ENCODE assay signal across 8 cellular contexts in the genomic region with DNA sequence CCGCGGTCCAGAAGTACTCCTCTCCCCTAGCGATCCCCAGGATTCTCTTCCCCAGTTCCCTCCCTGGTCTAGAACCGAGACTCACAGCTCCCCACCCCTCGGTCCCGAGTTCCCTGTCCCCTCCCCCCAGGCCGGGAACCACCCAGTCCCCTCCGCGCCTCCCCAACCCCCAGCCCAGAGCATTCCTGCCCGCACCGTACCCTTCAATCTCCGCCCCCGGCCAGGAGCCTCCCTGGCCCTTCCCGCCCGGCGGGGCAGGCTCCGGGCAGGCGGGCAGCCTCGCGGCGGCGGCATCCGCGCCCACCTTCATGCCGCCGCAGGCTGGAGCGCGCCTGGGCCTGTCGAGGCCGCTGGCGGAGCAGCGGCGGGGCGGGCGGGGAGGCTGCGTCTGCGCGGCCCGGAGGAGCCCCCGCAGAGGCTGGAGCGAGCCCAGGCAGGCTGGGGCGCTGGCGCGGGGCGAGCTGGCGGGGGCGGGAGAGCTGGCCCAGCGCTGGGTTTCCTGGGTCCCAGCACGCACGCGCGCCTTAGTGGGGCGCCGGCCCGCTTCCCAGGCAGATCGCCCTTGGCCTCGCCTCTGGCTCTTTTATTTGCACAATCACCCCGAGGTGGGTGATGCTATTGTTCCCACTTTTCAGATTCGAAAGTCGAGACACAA. TPM values are rescaled to one million over a fixed set of nuclear protein-coding genes. Genes with fewer than 3 reads are reported as not detected.
DNase-seq lines count a peak whose midpoint lies in the region; ATAC-seq and TF ChIP-seq lines count a peak whose summit lies in the region.

No MANE protein-coding gene starts in this region.

- no peaks in the 10 kb centered on the region for H3K9me3 Mint-ChIP-seq in activated T-cell treated with anti-CD3 and anti-CD28 coated beads, Interleukin-2, amount 50 U/mL, for 4 hours
- H3K9me3 Mint-ChIP-seq in progenitor cell of endocrine pancreas (ENCODE audit: low read depth), result no peaks in the 10 kb centered on the region

- TF ChIP-seq CTCF in GM06990 (IDR thresholded peaks at IDR 0.05; ENCODE audit: insufficient read depth, low read length, poor library complexity, severe bottlenecking) (no peak), progenitor cell of endocrine pancreas (IDR thresholded peaks at IDR 0.05; ENCODE audit: unreplicated experiment) (no peak)

- ATAC-seq in HG03066 (IDR thresholded peaks at IDR 0.05; ENCODE audit: low read depth, unreplicated experiment), result peak; percentile 17
- ATAC-seq in activated T-cell treated with anti-CD3 and anti-CD28 coated beads, Interleukin-2, amount 50 U/mL, for 4 hours, result peak; percentile 22 to 38

- peak overlapping the region; percentile 60 for H3K4me3 ChIP-seq in GM06990 (replicated peaks; ENCODE audit: low read depth, low read length)

- no peaks in the 10 kb centered on the region for H3K27me3 ChIP-seq in GM06990 (replicated peaks; ENCODE audit: control insufficient read depth, insufficient read depth, low read length)

- H3K36me3 Mint-ChIP-seq in activated T-cell treated with anti-CD3 and anti-CD28 coated beads, Interleukin-2, amount 50 U/mL, for 4 hours (ENCODE audit: insufficient read depth), result no peaks in the 10 kb centered on the region
- no peaks in the 10 kb centered on the region for H3K36me3 Mint-ChIP-seq in progenitor cell of endocrine pancreas (ENCODE audit: insufficient read depth)

- peak overlapping the region; percentile 56 for H3K27ac Mint-ChIP-seq in progenitor cell of endocrine pancreas

- DNase-seq in GM06990 (ENCODE audit: extremely low read depth, insufficient read length) (no peak), cardiac septum (ENCODE audit: low spot score) (peak; percentile 75), progenitor cell of endocrine pancreas (ENCODE audit: low spot score, unreplicated experiment) (no peak), NCI-H187 treated with DMSO at 0.1 percent for 48 hours (lab: John Stamatoyannopoulos, UW) (no peak), HPDE6-E6E7 (ENCODE audit: extremely low spot score) (no peak), NCI-H510A treated with DMSO at 0.1 percent for 48 hours (lab: John Stamatoyannopoulos, UW) (no peak)
- DNase-seq in activated T-cell treated with anti-CD3 and anti-CD28 coated beads, Interleukin-2, amount 50 U/mL, for 4 hours, result no peak

- intact Hi-C loops in cardiac septum (cut with DNase I), result loop anchor here (2.0 kb wide), 1 partner anchor 111 kb away; no protein-coding TSS in a partner anchor

- H3K27me3 Mint-ChIP-seq in activated T-cell treated with anti-CD3 and anti-CD28 coated beads, Interleukin-2, amount 50 U/mL, for 4 hours (ENCODE audit: low read depth), result no peaks in the 10 kb centered on the region
- H3K27me3 Mint-ChIP-seq in progenitor cell of endocrine pancreas, result peaks cover 9% of the 10 kb centered on the region

- H3K4me3 Mint-ChIP-seq in activated T-cell treated with anti-CD3 and anti-CD28 coated beads, Interleukin-2, amount 50 U/mL, for 4 hours, result peak overlapping the region; percentile 74
- peak overlapping the region; percentile 67 for H3K4me3 Mint-ChIP-seq in progenitor cell of endocrine pancreas (ENCODE audit: low read depth)

- no peaks in the 10 kb centered on the region for H3K36me3 ChIP-seq in GM06990 (ENCODE audit: control insufficient read depth, insufficient read depth, low read length)

- H3K4me1 Mint-ChIP-seq in activated T-cell treated with anti-CD3 and anti-CD28 coated beads, Interleukin-2, amount 50 U/mL, for 4 hours (ENCODE audit: low read depth), result peaks cover 13% of the 10 kb centered on the region
- H3K4me1 Mint-ChIP-seq in progenitor cell of endocrine pancreas (ENCODE audit: low read depth), result peaks cover 17% of the 10 kb centered on the region

RNA-seq across cellular contexts. Expression of gene GPR132, which starts 22.2 kb away (rescaled TPM):
- total RNA-seq in activated T-cell treated with anti-CD3 and anti-CD28 coated beads, Interleukin-2, amount 50 U/mL, for 4 hours, result 10 to 100 TPM; 14.6 to 18.4 (median 16.8) TPM
- total RNA-seq in cardiac septum (0.73 TPM), progenitor cell of endocrine pancreas (0.57 and 0.69 TPM in 2 replicates)
